12 cellular contexts compared by ENCODE assay signal in the genomic region with DNA sequence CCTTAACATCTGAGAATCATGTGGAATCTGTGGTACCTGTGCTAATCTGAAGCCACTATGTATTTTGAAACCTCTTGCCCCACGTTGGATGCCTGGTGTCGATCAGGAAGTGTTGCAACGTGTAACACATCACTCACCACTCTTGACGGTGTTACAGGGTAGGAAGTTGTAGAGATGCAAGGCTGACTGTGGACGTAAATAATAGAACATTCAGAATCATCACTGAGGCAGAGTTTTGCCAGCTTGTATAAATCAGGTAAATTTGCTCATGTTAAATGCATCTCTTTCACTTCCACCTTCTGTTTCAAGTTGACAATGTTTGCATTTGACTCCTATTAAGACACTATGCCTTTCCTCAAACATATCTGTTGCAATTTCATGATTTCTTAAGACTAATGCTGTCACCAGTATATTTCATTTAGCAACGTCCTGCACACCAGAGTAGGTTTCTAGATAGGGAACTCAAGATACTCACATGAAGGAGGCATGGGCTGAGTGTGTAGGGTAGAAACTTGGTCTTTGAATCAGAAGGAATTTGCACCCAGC. TPM values are rescaled to one million over a fixed set of nuclear protein-coding genes. Genes with fewer than 3 reads are reported as not detected.
DNase-seq lines count a peak whose midpoint lies in the region; ATAC-seq, FAIRE-seq and TF ChIP-seq lines count a peak whose summit lies in the region.
"Had no signal": no experiment of that assay in that cellular context is flagged by ENCODE, and none has a peak within 500 bp of the region (broad histone marks: within the 10 kb centered on the region; RNA-seq: fewer than 3 reads in every experiment).

No MANE protein-coding gene starts in this region.

- ATAC-seq in GM21526 (IDR thresholded peaks at IDR 0.05; ENCODE audit: low FRiP score, unreplicated experiment), result peak; percentile 64
- peak; percentile 47 for ATAC-seq in HG03520 (IDR thresholded peaks at IDR 0.05; ENCODE audit: unreplicated experiment)

- BruUV-seq in Caco-2 (replicated peaks; lab: Mats Ljungman, UMichigan), result no TSS peak

- POLR2A ChIA-PET in Caco-2 (lab: Charles Lee), result no interaction called here

- no peaks in the 10 kb centered on the region for H3K9me3 ChIP-seq in Caco-2

- intact Hi-C loops in Caco-2 (cut with micrococcal nuclease; ENCODE audit: unreplicated experiment), result no loop called here

- H3K4me1 Mint-ChIP-seq in Caco-2 (ENCODE audit: low read depth, unreplicated experiment), result peaks cover 17% of the 10 kb centered on the region
- H3K4me1 Mint-ChIP-seq: activated naive CD4-positive, alpha-beta T cell treated with anti-CD3 and anti-CD28 coated beads, Interleukin-2, amount 50 U/mL, for 24 hours; CD4-positive, alpha-beta memory T cell had no signal

- H3K9me3 Mint-ChIP-seq in Caco-2 (ENCODE audit: unreplicated experiment), result no peaks in the 10 kb centered on the region

- no peaks in the 10 kb centered on the region for H3K27me3 Mint-ChIP-seq in Caco-2 (ENCODE audit: insufficient read depth, unreplicated experiment)
- H3K27me3 Mint-ChIP-seq: CD4-positive, alpha-beta memory T cell had no signal

- DNase-seq in CD1c-positive myeloid dendritic cell (ENCODE audit: extremely low spot score), result peak; percentile 87
- peak; percentile 68 for DNase-seq in choroid plexus epithelial cell (ENCODE audit: low read depth)
- no peak for DNase-seq in NCI-H446 (lab: John Stamatoyannopoulos, UW)
- no peak for DNase-seq in DMS 273 treated with DMSO at 0.1 percent for 48 hours (lab: John Stamatoyannopoulos, UW)
- DNase-seq in RCC 7860 (ENCODE audit: low spot score), result no peak
- DNase-seq in Caco-2, result no peak
- DNase-seq: CD4-positive, alpha-beta memory T cell; NCI-H146; stimulated activated CD8-positive, alpha-beta memory T cell treated with anti-CD3 and anti-CD28 coated beads, Interleukin-4, amount 100 ng/mL, for 48 hours had no signal

- no peak overlapping the region for H3K4me3 Mint-ChIP-seq in Caco-2 (ENCODE audit: unreplicated experiment)
- H3K4me3 Mint-ChIP-seq: activated naive CD4-positive, alpha-beta T cell treated with anti-CD3 and anti-CD28 coated beads, Interleukin-2, amount 50 U/mL, for 24 hours; CD4-positive, alpha-beta memory T cell had no signal

- H3K4me3 ChIP-seq in choroid plexus epithelial cell (ENCODE audit: low read depth, low read length) (no peak overlapping the region), Caco-2 (ENCODE audit: low read depth, low read length) (no peak overlapping the region)

- peaks cover 75% of the 10 kb centered on the region for H3K36me3 Mint-ChIP-seq in Caco-2 (ENCODE audit: insufficient read depth, unreplicated experiment)
- H3K36me3 Mint-ChIP-seq: activated naive CD4-positive, alpha-beta T cell treated with anti-CD3 and anti-CD28 coated beads, Interleukin-2, amount 50 U/mL, for 24 hours; CD4-positive, alpha-beta memory T cell had no signal

- peaks cover 6% of the 10 kb centered on the region; the same call in 1 of the 2 replicates for H3K4me1 ChIP-seq in Caco-2

- no peaks in the 10 kb centered on the region for H3K36me3 ChIP-seq in Caco-2 (ENCODE audit: control insufficient read depth, insufficient read depth, low read length)

- no peaks in the 10 kb centered on the region for H3K27me3 ChIP-seq in Caco-2 (replicated peaks; ENCODE audit: control insufficient read depth, insufficient read depth, low read length)

- TF ChIP-seq CTCF in choroid plexus epithelial cell (conservative IDR thresholded peaks at IDR 0.05; ENCODE audit: low read depth, low read length), result no peak
- TF ChIP-seq CTCF in Caco-2 (IDR thresholded peaks at IDR 0.05; ENCODE audit: insufficient read depth in 1 of 2, low read depth in 1 of 2, low read length in 1 of 2, severe bottlenecking in 1 of 2, unreplicated experiment in 1 of 2), result no peak

- H3K27ac Mint-ChIP-seq in Caco-2 (ENCODE audit: unreplicated experiment), result no peak overlapping the region
- H3K27ac Mint-ChIP-seq: activated naive CD4-positive, alpha-beta T cell treated with anti-CD3 and anti-CD28 coated beads, Interleukin-2, amount 50 U/mL, for 24 hours; CD4-positive, alpha-beta memory T cell had no signal

- no peak for FAIRE-seq in RCC 7860 (lab: Jason Lieb, UNC)

- CTCF ChIA-PET in Caco-2 (lab: Charles Lee), result no interaction called here

RNA-seq across cellular contexts. Expression of a gene that starts 38.1 kb away (rescaled TPM):
- total RNA-seq in Caco-2 (2022), result 73.5 and 78.1 TPM in 2 replicates

Comparison
In these comparisons a context has a peak if more than half of its experiments do, and no peak if none do; other contexts are left out.
1. DNase-seq: peak in CD1c-positive myeloid dendritic cell (single experiment) and choroid plexus epithelial cell (single experiment); none in NCI-H446 (0 of 2), DMS 273 treated with DMSO at 0.1 percent for 48 hours (single experiment), RCC 7860 (single experiment) and Caco-2 (0 of 2).